8 cellular contexts compared by ENCODE assay signal in genomic region chr7:1537631-1538412, GRCh38. TPM values are rescaled to one million over a fixed set of nuclear protein-coding genes. Genes with fewer than 3 reads are reported as not detected.
DNase-seq lines count a peak whose midpoint lies in the region; ATAC-seq and TF ChIP-seq lines count a peak whose summit lies in the region.

No MANE protein-coding gene starts in this region.

- H3K27ac Mint-ChIP-seq in activated naive CD4-positive, alpha-beta T cell treated with anti-CD3 and anti-CD28 coated beads, Interleukin-2, amount 50 U/mL, for 72 hours = peak overlapping the region in 1 of 2 donors; percentile 74

- H3K9me3 ChIP-seq in ascending aorta (no peaks in the 10 kb centered on the region), right atrium auricular region (no peaks in the 10 kb centered on the region)

- peak; percentile 11 for DNase-seq in activated naive CD4-positive, alpha-beta T cell treated with anti-CD3 and anti-CD28 coated beads, Interleukin-2, amount 50 U/mL, for 16 hours
- no peak for DNase-seq in activated naive CD4-positive, alpha-beta T cell treated with anti-CD3 and anti-CD28 coated beads, Interleukin-2, amount 50 U/mL, for 72 hours (ENCODE audit: low spot score in 2 of 2)
- DNase-seq in ascending aorta (ENCODE audit: low spot score in 2 of 2) (peak; percentile 90 to 99), right atrium auricular region (ENCODE audit: low spot score) (peak; percentile 100), putamen (ENCODE audit: low spot score) (peak; percentile 64), NCI-H774 (lab: John Stamatoyannopoulos, UW) (no peak)

- intact Hi-C loops in ascending aorta (cut with DNase I) = loop anchor here (2.0 to 10.0 kb wide), 7 partner anchors 25 to 1097 kb away; partner anchors contain the start of genes GET4, PSMG3 and TTYH3

- peak overlapping the region; percentile 57 to 77 for H3K4me3 ChIP-seq in ascending aorta
- H3K4me3 ChIP-seq in right atrium auricular region = peak overlapping the region; percentile 42 to 58

- peaks cover 17 to 51% of the 10 kb centered on the region in 2 donors for H3K4me1 ChIP-seq in ascending aorta
- peaks cover 0 to 64% of the 10 kb centered on the region in 2 donors for H3K4me1 ChIP-seq in right atrium auricular region

- TF ChIP-seq CTCF in ascending aorta (IDR thresholded peaks at IDR 0.05) (no peak), right atrium auricular region (IDR thresholded peaks at IDR 0.05) (no peak)

- no peaks in the 10 kb centered on the region for H3K36me3 Mint-ChIP-seq in activated naive CD4-positive, alpha-beta T cell treated with anti-CD3 and anti-CD28 coated beads, Interleukin-2, amount 50 U/mL, for 72 hours

- H3K36me3 ChIP-seq in ascending aorta = peaks cover 41 to 51% of the 10 kb centered on the region in 2 donors
- H3K36me3 ChIP-seq in right atrium auricular region = peaks cover 45% of the 10 kb centered on the region

- H3K9me3 Mint-ChIP-seq in activated naive CD4-positive, alpha-beta T cell treated with anti-CD3 and anti-CD28 coated beads, Interleukin-2, amount 50 U/mL, for 72 hours = no peaks in the 10 kb centered on the region

- peak overlapping the region; percentile 98 to 99 for H3K27ac ChIP-seq in ascending aorta
- H3K27ac ChIP-seq in right atrium auricular region = peak overlapping the region; percentile 99 to 100

- ATAC-seq in activated naive CD4-positive, alpha-beta T cell treated with anti-CD3 and anti-CD28 coated beads, Interleukin-2, amount 50 U/mL, for 72 hours = no peak
- ATAC-seq in GM19023 (IDR thresholded peaks at IDR 0.05; ENCODE audit: unreplicated experiment) = no peak
- no peak for ATAC-seq in HG02571 (IDR thresholded peaks at IDR 0.05; ENCODE audit: unreplicated experiment)

- H3K27me3 ChIP-seq in ascending aorta (no peaks in the 10 kb centered on the region), right atrium auricular region (no peaks in the 10 kb centered on the region)

RNA-seq across cellular contexts. Expression of gene MAFK, which starts 7.3 kb away (rescaled TPM):
- total RNA-seq in activated naive CD4-positive, alpha-beta T cell treated with anti-CD3 and anti-CD28 coated beads, Interleukin-2, amount 50 U/mL, for 72 hours = 10 to 100 TPM; 34.1 to 37.3 TPM
- 246 TPM for total RNA-seq in ascending aorta
- 10 to 100 TPM; 29.6 to 70.9 TPM for total RNA-seq in right atrium auricular region

RNA-seq across cellular contexts. Expression of gene TMEM184A, which starts 18.2 kb away (rescaled TPM):
- under 1 TPM; 0.12 to 0.73 TPM for total RNA-seq in activated naive CD4-positive, alpha-beta T cell treated with anti-CD3 and anti-CD28 coated beads, Interleukin-2, amount 50 U/mL, for 72 hours
- total RNA-seq in ascending aorta = not detected
- total RNA-seq in right atrium auricular region = under 1 TPM in 1 of 2 donors, not detected in 1; 0.28 TPM

RNA-seq across cellular contexts. Expression of gene PSMG3, which starts 32.0 kb away (rescaled TPM):
- 10 to 100 TPM; 26.8 to 36.4 TPM for total RNA-seq in activated naive CD4-positive, alpha-beta T cell treated with anti-CD3 and anti-CD28 coated beads, Interleukin-2, amount 50 U/mL, for 72 hours
- total RNA-seq in ascending aorta (34.1 TPM), right atrium auricular region (10 to 100 TPM; 21.5 to 22.3 TPM)

RNA-seq across cellular contexts. Expression of gene INTS1, which starts 33.6 kb away (rescaled TPM):
- total RNA-seq in activated naive CD4-positive, alpha-beta T cell treated with anti-CD3 and anti-CD28 coated beads, Interleukin-2, amount 50 U/mL, for 72 hours = 10 to 100 TPM; 84.6 to 85.0 TPM
- total RNA-seq in ascending aorta (80.7 TPM), right atrium auricular region (10 to 100 TPM; 29.0 to 47.0 TPM)

Comparison
In these comparisons a context has a peak if more than half of its experiments do, and no peak if none do; other contexts are left out.
1. DNase-seq: peak in activated naive CD4-positive, alpha-beta T cell treated with anti-CD3 and anti-CD28 coated beads, Interleukin-2, amount 50 U/mL, for 16 hours (single experiment), ascending aorta (2 of 2), right atrium auricular region (single experiment) and putamen (single experiment); none in activated naive CD4-positive, alpha-beta T cell treated with anti-CD3 and anti-CD28 coated beads, Interleukin-2, amount 50 U/mL, for 72 hours (0 of 2) and NCI-H774 (single experiment).